Comparison of ENCODE assay signal across 1 cellular context in genomic region chr20:1165941-1166340, GRCh38.
TF ChIP-seq lines count a peak whose summit lies in the region.

No MANE protein-coding gene starts in this region.

TF ChIP-seq in HepG2, 621 proteins besides CTCF, POLR2A, EP300 and RAD21 (continued from another document and continues in another):
- TF ChIP-seq ZBTB46 (CRISPR knock-in tag; IDR thresholded peaks at IDR 0.05; ENCODE audit: borderline replicate concordance) (no peak), ZMAT5 (CRISPR knock-in tag; IDR thresholded peaks at IDR 0.05; ENCODE audit: borderline replicate concordance, low read depth) (no peak), NR1H2 (CRISPR knock-in tag; IDR thresholded peaks at IDR 0.05; ENCODE audit: borderline replicate concordance, low read depth) (no peak), CBX1 (IDR thresholded peaks at IDR 0.05; ENCODE audit: low read depth) (no peak), SMAD3 (CRISPR knock-in tag; IDR thresholded peaks at IDR 0.05) (no peak), CHCHD3 (CRISPR knock-in tag; IDR thresholded peaks at IDR 0.05) (no peak), SRSF4 (IDR thresholded peaks at IDR 0.05; ENCODE audit: low read depth, low read length, poor library complexity, severe bottlenecking) (no peak), PHB2 (IDR thresholded peaks at IDR 0.05; ENCODE audit: partially characterized antibody) (no peak), ARID5B (CRISPR knock-in tag; IDR thresholded peaks at IDR 0.05) (0 out of 2 replicates have a peak, but pooled peaks have one; percentile 26), ZSCAN29 (CRISPR knock-in tag; conservative IDR thresholded peaks at IDR 0.05) (no peak), ZFAT (CRISPR knock-in tag; conservative IDR thresholded peaks at IDR 0.05) (no peak), NCOA2 (CRISPR knock-in tag; IDR thresholded peaks at IDR 0.05) (no peak), NR2F6 (IDR thresholded peaks at IDR 0.05) (peak; percentile 73), NR2F6 (CRISPR knock-in tag; IDR thresholded peaks at IDR 0.05) (0 out of 2 replicates have a peak, but pooled peaks have one; percentile 17), ZNF646 (CRISPR knock-in tag; IDR thresholded peaks at IDR 0.05) (no peak), XBP1 (CRISPR knock-in tag; IDR thresholded peaks at IDR 0.05) (no peak), HNF4G (IDR thresholded peaks at IDR 0.05; ENCODE audit: borderline replicate concordance, low read depth, low read length) (peak; percentile 49; the same call in 1 of the 2 replicates), HNF4G (CRISPR knock-in tag; IDR thresholded peaks at IDR 0.05; ENCODE audit: borderline replicate concordance, low read depth) (no peak), E2F5 (CRISPR knock-in tag; conservative IDR thresholded peaks at IDR 0.05) (no peak), ZBTB42 (CRISPR knock-in tag; IDR thresholded peaks at IDR 0.05) (no peak), ELK4 (CRISPR knock-in tag; IDR thresholded peaks at IDR 0.05; ENCODE audit: borderline replicate concordance) (no peak), ZNF382 (CRISPR knock-in tag; IDR thresholded peaks at IDR 0.05; ENCODE audit: borderline replicate concordance) (no peak), ZMYM3 (CRISPR knock-in tag; IDR thresholded peaks at IDR 0.05) (no peak), ZBTB20 (CRISPR knock-in tag; IDR thresholded peaks at IDR 0.05; ENCODE audit: borderline replicate concordance, low read depth) (no peak), ESRRA (CRISPR knock-in tag; IDR thresholded peaks at IDR 0.05; ENCODE audit: low read depth) (peak; percentile 67; the same call in 1 of the 2 replicates), MED1 (CRISPR knock-in tag; IDR thresholded peaks at IDR 0.05) (peak; percentile 29; the same call in 1 of the 2 replicates), SKI (IDR thresholded peaks at IDR 0.05; ENCODE audit: partially characterized antibody) (peak; percentile 74), ZNF589 (CRISPR knock-in tag; conservative IDR thresholded peaks at IDR 0.05) (no peak), POLR2G (IDR thresholded peaks at IDR 0.05; ENCODE audit: low read depth, low read length) (no peak), ZNF607 (CRISPR knock-in tag; IDR thresholded peaks at IDR 0.05; ENCODE audit: borderline replicate concordance) (no peak), POLR2AphosphoS2 (IDR thresholded peaks at IDR 0.05; ENCODE audit: low read depth, low read length) (peak; percentile 49; the same call in 1 of the 2 replicates), PCBP2 (optimal IDR thresholded peaks at IDR 0.05; ENCODE audit: low read depth, low read length, poor library complexity, severe bottlenecking) (no peak), GMEB1 (CRISPR knock-in tag; IDR thresholded peaks at IDR 0.05; ENCODE audit: borderline replicate concordance) (no peak), SAFB2 (CRISPR knock-in tag; IDR thresholded peaks at IDR 0.05; ENCODE audit: borderline replicate concordance, low read depth) (0 out of 2 replicates have a peak, but pooled peaks have one; percentile 39), PBX2 (CRISPR knock-in tag; IDR thresholded peaks at IDR 0.05) (no peak), SP2 (CRISPR knock-in tag; IDR thresholded peaks at IDR 0.05) (no peak), TOPORS (CRISPR knock-in tag; IDR thresholded peaks at IDR 0.05) (no peak), EEA1 (CRISPR knock-in tag; IDR thresholded peaks at IDR 0.05; ENCODE audit: borderline replicate concordance) (no peak), ZNF770 (CRISPR knock-in tag; IDR thresholded peaks at IDR 0.05) (no peak), ZNF713 (CRISPR knock-in tag; IDR thresholded peaks at IDR 0.05) (no peak), ZNF354B (CRISPR knock-in tag; IDR thresholded peaks at IDR 0.05) (0 out of 2 replicates have a peak, but pooled peaks have one; percentile 36), HES4 (CRISPR knock-in tag; IDR thresholded peaks at IDR 0.05; ENCODE audit: borderline replicate concordance) (no peak)
